21 cellular contexts compared by ENCODE assay signal in genomic region chr10:66244953-66245352, GRCh38.
"Had no signal": no experiment of that assay in that cellular context is flagged by ENCODE, and none has a peak within 500 bp of the region (broad histone marks: within the 10 kb centered on the region; RNA-seq: fewer than 3 reads in every experiment).

No MANE protein-coding gene starts in this region.

- H3K36me3 ChIP-seq: colonic mucosa, esophagus squamous epithelium, gastrocnemius medialis, heart right ventricle, left lung, lower lobe of right lung had no signal

- H3K4me1 ChIP-seq: colonic mucosa, esophagus squamous epithelium, gastrocnemius medialis, heart right ventricle, left lung, lower lobe of right lung had no signal

- H3K27me3 ChIP-seq: colonic mucosa, esophagus squamous epithelium, gastrocnemius medialis, heart right ventricle, left lung had no signal

- H3K27ac ChIP-seq: colonic mucosa, epithelial cell of prostate, esophagus squamous epithelium, gastrocnemius medialis, heart right ventricle, left lung, lower lobe of right lung had no signal

- H3K9me3 ChIP-seq: colonic mucosa, lower lobe of right lung had no signal

- H3K4me3 ChIP-seq: colonic mucosa, esophagus squamous epithelium, gastrocnemius medialis, heart right ventricle, left lung, lower lobe of right lung had no signal

- DNase-seq: colonic mucosa; cortex of kidney; effector CD8-positive, alpha-beta T cell; effector memory CD8-positive, alpha-beta T cell; endodermal cell; erythroblast; esophagus squamous epithelium; foreskin fibroblast; foreskin melanocyte; gastrocnemius medialis; glutamatergic neuron; head of caudate nucleus; heart right ventricle; hippocampal formation; left cardiac atrium; left lung; left ventricle myocardium superior; lower lobe of right lung; mesenchymal stem cell; midbrain had no signal
